In the genomic region with DNA sequence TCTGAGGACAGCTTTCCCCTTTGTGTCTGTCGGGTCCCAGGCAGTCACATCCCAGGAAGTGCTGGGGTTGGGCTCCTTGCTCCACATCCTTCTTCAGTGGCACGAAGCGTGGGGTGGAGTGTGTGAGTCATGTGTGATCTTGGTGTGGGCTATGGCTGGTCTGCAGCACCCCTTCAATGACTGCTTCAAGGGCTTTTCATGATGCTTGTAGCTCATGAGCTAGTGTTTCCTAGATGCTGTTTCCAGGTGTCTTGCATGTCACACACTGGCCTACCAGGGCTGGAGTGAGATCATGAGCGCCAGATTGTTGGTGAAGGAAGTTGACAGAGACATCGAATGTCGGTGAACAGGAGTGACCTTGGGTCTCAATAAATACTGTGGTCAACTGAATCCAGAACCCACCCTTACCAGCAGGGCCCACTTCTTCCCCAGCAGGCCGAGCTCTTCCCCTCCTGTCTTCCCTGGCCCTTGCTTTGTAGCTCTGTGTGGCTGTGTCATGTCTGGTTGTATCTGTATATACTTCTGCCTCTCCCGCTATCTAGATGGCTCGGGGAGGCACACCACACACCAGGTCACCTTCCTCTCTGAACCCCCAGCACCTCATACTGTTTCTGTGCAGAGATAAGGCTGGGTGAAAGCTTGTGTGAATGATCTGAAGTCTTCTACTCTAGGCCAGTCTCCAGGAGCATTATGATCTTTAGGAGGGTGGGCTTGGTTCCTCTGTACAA, we compare ENCODE assay signal across 1 cellular context.
A peak's percentile ranks its signal among the peaks of the same experiment; 100 is the strongest.
TF ChIP-seq lines count a peak whose summit lies in the region.

No MANE protein-coding gene starts in this region.

TF ChIP-seq in K562, 482 proteins besides CTCF, POLR2A, EP300 and RAD21 (continued from another document and continues in another):
- TF ChIP-seq PURB (CRISPR knock-in tag; IDR thresholded peaks at IDR 0.05; ENCODE audit: low read depth) (no peak), GATA2 (CRISPR knock-in tag; IDR thresholded peaks at IDR 0.05) (peak; percentile 74), GATAD2B (IDR thresholded peaks at IDR 0.05; ENCODE audit: borderline replicate concordance) (no peak), ATF1 (CRISPR knock-in tag; IDR thresholded peaks at IDR 0.05) (no peak), ATF1 (tag; IDR thresholded peaks at IDR 0.05) (peak; percentile 13; the same call in 1 of the 2 replicates), CBFA2T2 (conservative IDR thresholded peaks at IDR 0.05) (peak; percentile 54), GATAD2A (IDR thresholded peaks at IDR 0.05) (peak; percentile 9; the same call in 1 of the 2 replicates), TEAD4 (IDR thresholded peaks at IDR 0.05; ENCODE audit: low read length) (peak; percentile 65), TEAD4 (CRISPR knock-in tag; IDR thresholded peaks at IDR 0.05; ENCODE audit: borderline replicate concordance) (no peak), EHMT2 (IDR thresholded peaks at IDR 0.05) (0 out of 2 replicates have a peak, but pooled peaks have one; percentile 22), ESRRA (IDR thresholded peaks at IDR 0.05; ENCODE audit: borderline replicate concordance, low read depth) (peak; percentile 72), POLR2AphosphoS5 (IDR thresholded peaks at IDR 0.05; ENCODE audit: control insufficient read depth, insufficient read depth, low read depth, low read length) (peak; percentile 28; the same call in 1 of the 2 replicates), TBL1XR1 (IDR thresholded peaks at IDR 0.05; ENCODE audit: low read length in 2 of 2) (peak in 1 of 2 experiments; percentile 3; a peak in 1 of 4 replicates), RCOR1 (IDR thresholded peaks at IDR 0.05; ENCODE audit: borderline replicate concordance in 1 of 2, low read depth in 2 of 2, low read length in 2 of 2) (peak in 1 of 2 experiments; percentile 57; a peak in 1 of 4 replicates), SMAD2 (IDR thresholded peaks at IDR 0.05; ENCODE audit: low read depth, low read length) (no peak), BACH1 (tag; IDR thresholded peaks at IDR 0.05) (0 out of 2 replicates have a peak, but pooled peaks have one; percentile 31), NBN (IDR thresholded peaks at IDR 0.05; ENCODE audit: low read depth) (0 out of 2 replicates have a peak, but pooled peaks have one; percentile 31), ILK (tag; IDR thresholded peaks at IDR 0.05; ENCODE audit: borderline replicate concordance, low read depth) (no peak), JUND (IDR thresholded peaks at IDR 0.05; ENCODE audit: borderline replicate concordance, low read depth, low read length) (peak; percentile 61; the same call in 1 of the 2 replicates), JUND (tag; IDR thresholded peaks at IDR 0.05; ENCODE audit: borderline replicate concordance, low read depth, low read length) (no peak; the same call in 2 of the 3 replicates), ZKSCAN8 (CRISPR knock-in tag; IDR thresholded peaks at IDR 0.05) (0 out of 2 replicates have a peak, but pooled peaks have one; percentile 37), MAZ (CRISPR knock-in tag; conservative IDR thresholded peaks at IDR 0.05 in 1 of 2, IDR thresholded peaks at IDR 0.05 in 1 of 2) (0 out of 4 replicates have a peak, but pooled peaks of 1 of the 2 experiments have one; percentile 18), CBFA2T3 (IDR thresholded peaks at IDR 0.05) (peak; percentile 82), CXXC5 (CRISPR knock-in tag; IDR thresholded peaks at IDR 0.05) (0 out of 2 replicates have a peak, but pooled peaks have one; percentile 29), PHF8 (IDR thresholded peaks at IDR 0.05; ENCODE audit: borderline replicate concordance, low read length) (peak; percentile 21; the same call in 1 of the 2 replicates), ZNF12 (CRISPR knock-in tag; IDR thresholded peaks at IDR 0.05) (peak; percentile 63; the same call in 1 of the 2 replicates), BHLHE40 (IDR thresholded peaks at IDR 0.05; ENCODE audit: low read length) (peak; percentile 57), TAL1 (IDR thresholded peaks at IDR 0.05) (peak; percentile 51; the same call in 1 of the 2 replicates), RNF2 (IDR thresholded peaks at IDR 0.05) (peak; percentile 43; the same call in 1 of the 2 replicates), SAFB (IDR thresholded peaks at IDR 0.05; ENCODE audit: borderline replicate concordance, low read depth, low read length) (no peak), SMARCA4 (IDR thresholded peaks at IDR 0.05) (peak; percentile 35; the same call in 1 of the 2 replicates), ZFX (CRISPR knock-in tag; IDR thresholded peaks at IDR 0.05) (peak; percentile 43), L3MBTL2 (IDR thresholded peaks at IDR 0.05) (peak; percentile 52), NR2C2 (CRISPR knock-in tag; IDR thresholded peaks at IDR 0.05) (no peak), NR2C2 (tag; IDR thresholded peaks at IDR 0.05) (peak; percentile 36), CTBP1 (IDR thresholded peaks at IDR 0.05; ENCODE audit: borderline replicate concordance) (peak; percentile 62; the same call in 1 of the 2 replicates), ZNF232 (CRISPR knock-in tag; IDR thresholded peaks at IDR 0.05) (no peak), DPF2 (IDR thresholded peaks at IDR 0.05) (0 out of 2 replicates have a peak, but pooled peaks have one; percentile 42), THRAP3 (IDR thresholded peaks at IDR 0.05; ENCODE audit: borderline replicate concordance) (no peak), FOXK1 (CRISPR knock-in tag; IDR thresholded peaks at IDR 0.05; ENCODE audit: borderline replicate concordance) (0 out of 2 replicates have a peak, but pooled peaks have one; percentile 69), SMAD4 (CRISPR knock-in tag; conservative IDR thresholded peaks at IDR 0.05) (peak; percentile 42; the same call in 1 of the 2 replicates)
- TF ChIP-seq, protein P1, sequence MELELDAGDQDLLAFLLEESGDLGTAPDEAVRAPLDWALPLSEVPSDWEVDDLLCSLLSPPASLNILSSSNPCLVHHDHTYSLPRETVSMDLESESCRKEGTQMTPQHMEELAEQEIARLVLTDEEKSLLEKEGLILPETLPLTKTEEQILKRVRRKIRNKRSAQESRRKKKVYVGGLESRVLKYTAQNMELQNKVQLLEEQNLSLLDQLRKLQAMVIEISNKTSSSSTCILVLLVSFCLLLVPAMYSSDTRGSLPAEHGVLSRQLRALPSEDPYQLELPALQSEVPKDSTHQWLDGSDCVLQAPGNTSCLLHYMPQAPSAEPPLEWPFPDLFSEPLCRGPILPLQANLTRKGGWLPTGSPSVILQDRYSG (tag; conservative IDR thresholded peaks at IDR 0.05; ENCODE audit: low read depth) = peak; percentile 63; the same call in 1 of the 2 replicates
- TF ChIP-seq, protein P2, sequence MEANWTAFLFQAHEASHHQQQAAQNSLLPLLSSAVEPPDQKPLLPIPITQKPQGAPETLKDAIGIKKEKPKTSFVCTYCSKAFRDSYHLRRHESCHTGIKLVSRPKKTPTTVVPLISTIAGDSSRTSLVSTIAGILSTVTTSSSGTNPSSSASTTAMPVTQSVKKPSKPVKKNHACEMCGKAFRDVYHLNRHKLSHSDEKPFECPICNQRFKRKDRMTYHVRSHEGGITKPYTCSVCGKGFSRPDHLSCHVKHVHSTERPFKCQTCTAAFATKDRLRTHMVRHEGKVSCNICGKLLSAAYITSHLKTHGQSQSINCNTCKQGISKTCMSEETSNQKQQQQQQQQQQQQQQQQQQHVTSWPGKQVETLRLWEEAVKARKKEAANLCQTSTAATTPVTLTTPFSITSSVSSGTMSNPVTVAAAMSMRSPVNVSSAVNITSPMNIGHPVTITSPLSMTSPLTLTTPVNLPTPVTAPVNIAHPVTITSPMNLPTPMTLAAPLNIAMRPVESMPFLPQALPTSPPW (CRISPR knock-in tag; IDR thresholded peaks at IDR 0.05) = peak; percentile 9
- TF ChIP-seq, protein P3, sequence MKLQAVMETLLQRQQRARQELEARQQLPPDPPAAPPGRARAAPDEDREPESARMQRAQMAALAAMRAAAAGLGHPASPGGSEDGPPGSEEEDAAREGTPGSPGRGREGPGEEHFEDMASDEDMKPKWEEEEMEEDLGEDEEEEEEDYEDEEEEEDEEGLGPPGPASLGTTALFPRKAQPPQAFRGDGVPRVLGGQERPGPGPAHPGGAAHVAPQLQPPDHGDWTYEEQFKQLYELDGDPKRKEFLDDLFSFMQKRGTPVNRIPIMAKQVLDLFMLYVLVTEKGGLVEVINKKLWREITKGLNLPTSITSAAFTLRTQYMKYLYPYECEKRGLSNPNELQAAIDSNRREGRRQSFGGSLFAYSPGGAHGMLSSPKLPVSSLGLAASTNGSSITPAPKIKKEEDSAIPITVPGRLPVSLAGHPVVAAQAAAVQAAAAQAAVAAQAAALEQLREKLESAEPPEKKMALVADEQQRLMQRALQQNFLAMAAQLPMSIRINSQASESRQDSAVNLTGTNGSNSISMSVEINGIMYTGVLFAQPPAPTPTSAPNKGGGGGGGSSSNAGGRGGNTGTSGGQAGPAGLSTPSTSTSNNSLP (IDR thresholded peaks at IDR 0.05; ENCODE audit: borderline replicate concordance, low read depth, low read length) = peak; percentile 29; the same call in 1 of the 2 replicates
- TF ChIP-seq, protein P4, sequence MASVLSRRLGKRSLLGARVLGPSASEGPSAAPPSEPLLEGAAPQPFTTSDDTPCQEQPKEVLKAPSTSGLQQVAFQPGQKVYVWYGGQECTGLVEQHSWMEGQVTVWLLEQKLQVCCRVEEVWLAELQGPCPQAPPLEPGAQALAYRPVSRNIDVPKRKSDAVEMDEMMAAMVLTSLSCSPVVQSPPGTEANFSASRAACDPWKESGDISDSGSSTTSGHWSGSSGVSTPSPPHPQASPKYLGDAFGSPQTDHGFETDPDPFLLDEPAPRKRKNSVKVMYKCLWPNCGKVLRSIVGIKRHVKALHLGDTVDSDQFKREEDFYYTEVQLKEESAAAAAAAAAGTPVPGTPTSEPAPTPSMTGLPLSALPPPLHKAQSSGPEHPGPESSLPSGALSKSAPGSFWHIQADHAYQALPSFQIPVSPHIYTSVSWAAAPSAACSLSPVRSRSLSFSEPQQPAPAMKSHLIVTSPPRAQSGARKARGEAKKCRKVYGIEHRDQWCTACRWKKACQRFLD (CRISPR knock-in tag; IDR thresholded peaks at IDR 0.05) = peak; percentile 71
- TF ChIP-seq, protein P5, sequence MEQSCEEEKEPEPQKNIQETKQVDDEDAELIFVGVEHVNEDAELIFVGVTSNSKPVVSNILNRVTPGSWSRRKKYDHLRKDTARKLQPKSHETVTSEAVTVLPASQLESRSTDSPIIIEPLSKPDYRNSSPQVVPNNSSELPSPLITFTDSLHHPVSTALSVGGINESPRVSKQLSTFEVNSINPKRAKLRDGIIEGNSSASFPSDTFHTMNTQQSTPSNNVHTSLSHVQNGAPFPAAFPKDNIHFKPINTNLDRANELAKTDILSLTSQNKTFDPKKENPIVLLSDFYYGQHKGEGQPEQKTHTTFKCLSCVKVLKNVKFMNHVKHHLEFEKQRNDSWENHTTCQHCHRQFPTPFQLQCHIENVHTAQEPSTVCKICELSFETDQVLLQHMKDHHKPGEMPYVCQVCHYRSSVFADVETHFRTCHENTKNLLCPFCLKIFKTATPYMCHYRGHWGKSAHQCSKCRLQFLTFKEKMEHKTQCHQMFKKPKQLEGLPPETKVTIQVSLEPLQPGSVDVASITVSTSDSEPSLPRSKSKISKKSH (CRISPR knock-in tag; IDR thresholded peaks at IDR 0.05) = no peak
- TF ChIP-seq, protein P6, sequence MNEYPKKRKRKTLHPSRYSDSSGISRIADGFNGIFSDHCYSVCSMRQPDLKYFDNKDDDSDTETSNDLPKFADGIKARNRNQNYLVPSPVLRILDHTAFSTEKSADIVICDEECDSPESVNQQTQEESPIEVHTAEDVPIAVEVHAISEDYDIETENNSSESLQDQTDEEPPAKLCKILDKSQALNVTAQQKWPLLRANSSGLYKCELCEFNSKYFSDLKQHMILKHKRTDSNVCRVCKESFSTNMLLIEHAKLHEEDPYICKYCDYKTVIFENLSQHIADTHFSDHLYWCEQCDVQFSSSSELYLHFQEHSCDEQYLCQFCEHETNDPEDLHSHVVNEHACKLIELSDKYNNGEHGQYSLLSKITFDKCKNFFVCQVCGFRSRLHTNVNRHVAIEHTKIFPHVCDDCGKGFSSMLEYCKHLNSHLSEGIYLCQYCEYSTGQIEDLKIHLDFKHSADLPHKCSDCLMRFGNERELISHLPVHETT (CRISPR knock-in tag; conservative IDR thresholded peaks at IDR 0.05 in 1 of 2, IDR thresholded peaks at IDR 0.05 in 1 of 2) = no peak; a peak in 1 of 4 replicates
